Comparison of ENCODE assay signal across 8 cellular contexts in genomic region chr6:117555882-117556498, GRCh38. TPM values are rescaled to one million over a fixed set of nuclear protein-coding genes. Genes with fewer than 3 reads are reported as not detected.
DNase-seq lines count a peak whose midpoint lies in the region; ATAC-seq and TF ChIP-seq lines count a peak whose summit lies in the region.

No MANE protein-coding gene starts in this region.

- intact Hi-C loops in left ventricle myocardium inferior (cut with micrococcal nuclease), result loop anchor here (2.0 to 5.0 kb wide), 2 partner anchors 107 to 204 kb away; no protein-coding TSS in a partner anchor

- ATAC-seq in GM18517 (IDR thresholded peaks at IDR 0.05; ENCODE audit: unreplicated experiment), result peak; percentile 55
- no peak for ATAC-seq in HG02571 (IDR thresholded peaks at IDR 0.05; ENCODE audit: unreplicated experiment)

- H3K9me3 ChIP-seq in Peyer's patch, result no peaks in the 10 kb centered on the region
- H3K9me3 ChIP-seq in left ventricle myocardium inferior (replicated peaks), result no peaks in the 10 kb centered on the region

- DNase-seq in ACHN, result peak; percentile 46
- DNase-seq in Peyer's patch, result peak in 2 of 3 donors; percentile 49 to 78
- peak in 3 of 4 experiments; percentile 7 to 46 (median 27) for DNase-seq in activated naive CD4-positive, alpha-beta T cell (lab: John Stamatoyannopoulos, UW)
- DNase-seq in left ventricle myocardium inferior, result no peak
- peak; percentile 57 for DNase-seq in stimulated activated CD4-positive, alpha-beta T cell treated with anti-CD3 and anti-CD28 coated beads, Interleukin-15, amount 100 ng/mL, for 24 hours
- DNase-seq in islet precursor cell, result no peak

- H3K4me1 ChIP-seq in Peyer's patch, result peaks cover 0 to 5% (median 0%) of the 10 kb centered on the region in 4 donors
- H3K4me1 ChIP-seq in left ventricle myocardium inferior, result peaks cover 12% of the 10 kb centered on the region

- H3K27ac ChIP-seq in Peyer's patch, result no peak overlapping the region
- H3K27ac ChIP-seq in left ventricle myocardium inferior (replicated peaks), result no peak overlapping the region

- no peak for TF ChIP-seq POLR2A in Peyer's patch (IDR thresholded peaks at IDR 0.05)

- TF ChIP-seq CTCF in Peyer's patch (IDR thresholded peaks at IDR 0.05) (peak; percentile 80 to 89 (median 88)), left ventricle myocardium inferior (IDR thresholded peaks at IDR 0.05; ENCODE audit: borderline replicate concordance) (peak; percentile 94)

- H3K4me3 ChIP-seq in Peyer's patch, result no peak overlapping the region
- H3K4me3 ChIP-seq in left ventricle myocardium inferior, result no peak overlapping the region

- in situ Hi-C loops in ACHN (cut with HindIII; ENCODE audit: low pct_ligation_motif_present, low pct_unique_long_range_greater_than_20kb, low sequenced_read_pairs), result loop anchor here (25.0 kb wide), 1 partner anchor 94 kb away; no protein-coding TSS in a partner anchor

- H3K36me3 ChIP-seq in Peyer's patch, result no peaks in the 10 kb centered on the region
- no peaks in the 10 kb centered on the region for H3K36me3 ChIP-seq in left ventricle myocardium inferior

- H3K27me3 ChIP-seq in Peyer's patch, result no peaks in the 10 kb centered on the region
- no peaks in the 10 kb centered on the region for H3K27me3 ChIP-seq in left ventricle myocardium inferior (ENCODE audit: low read depth)

RNA-seq across cellular contexts. Expression of gene GOPC, which starts 46.3 kb away (rescaled TPM):
- total RNA-seq in Peyer's patch (10 to 100 TPM; 16.6 to 23.9 (median 18.4) TPM), left ventricle myocardium inferior (22.7 TPM)

Comparison
In these comparisons a context has a peak if more than half of its experiments do, and no peak if none do; other contexts are left out.
1. DNase-seq: peak in ACHN (single experiment), Peyer's patch (2 of 3), activated naive CD4-positive, alpha-beta T cell (3 of 4) and stimulated activated CD4-positive, alpha-beta T cell treated with anti-CD3 and anti-CD28 coated beads, Interleukin-15, amount 100 ng/mL, for 24 hours (single experiment); none in left ventricle myocardium inferior (single experiment) and islet precursor cell (single experiment).